In genomic region chr20:2696646-2697045, GRCh38 we compare ENCODE assay signal across 20 cellular contexts.
"Had no signal": no experiment of that assay in that cellular context is flagged by ENCODE, and none has a peak within 500 bp of the region (broad histone marks: within the 10 kb centered on the region; RNA-seq: fewer than 3 reads in every experiment).

No MANE protein-coding gene starts in this region.

- H3K36me3 Mint-ChIP-seq: naive thymus-derived CD8-positive, alpha-beta T cell had no signal

- H3K9me3 Mint-ChIP-seq: activated naive CD8-positive, alpha-beta T cell treated with anti-CD3 and anti-CD28 coated beads for 36 hours; effector memory CD8-positive, alpha-beta T cell; immature natural killer cell; naive thymus-derived CD8-positive, alpha-beta T cell; stimulated activated naive CD8-positive, alpha-beta T cell treated with anti-CD3 and anti-CD28 coated beads, Interleukin-15, amount 100 ng/mL, for 72 hours; T-helper 2 cell treated with Interferon-gamma antibody and Interleukin-4, amounts not matched to agents 5 μg/mL and 100 μg/mL, for 36 hours; WTC11 had no signal

- ATAC-seq: activated CD8-positive, alpha-beta T cell treated with anti-CD3 and anti-CD28 coated beads for 36 hours; effector memory CD8-positive, alpha-beta T cell; naive thymus-derived CD8-positive, alpha-beta T cell; psoas muscle; right cardiac atrium; stimulated activated naive CD8-positive, alpha-beta T cell treated with anti-CD3 and anti-CD28 coated beads, Interleukin-15, amount 100 ng/mL, for 72 hours; upper lobe of right lung; WTC11 had no signal

- H3K27ac Mint-ChIP-seq: activated CD8-positive, alpha-beta T cell treated with anti-CD3 and anti-CD28 coated beads for 36 hours; activated naive CD8-positive, alpha-beta T cell treated with anti-CD3 and anti-CD28 coated beads for 36 hours; effector memory CD8-positive, alpha-beta T cell; immature natural killer cell; naive thymus-derived CD8-positive, alpha-beta T cell; T-helper 2 cell treated with Interferon-gamma antibody and Interleukin-4, amounts not matched to agents 5 μg/mL and 100 μg/mL, for 36 hours; WTC11 had no signal

- H3K4me3 Mint-ChIP-seq: activated CD8-positive, alpha-beta T cell treated with anti-CD3 and anti-CD28 coated beads for 36 hours; activated naive CD8-positive, alpha-beta T cell treated with anti-CD3 and anti-CD28 coated beads for 36 hours; effector memory CD8-positive, alpha-beta T cell; stimulated activated naive CD8-positive, alpha-beta T cell treated with anti-CD3 and anti-CD28 coated beads, Interleukin-15, amount 100 ng/mL, for 72 hours; T-helper 2 cell treated with Interferon-gamma antibody and Interleukin-4, amounts not matched to agents 5 μg/mL and 100 μg/mL, for 36 hours; WTC11 had no signal

- DNase-seq: activated CD4-positive, alpha-beta T cell treated with anti-CD3 and anti-CD28 coated beads for 4 hours; activated CD8-positive, alpha-beta T cell treated with anti-CD3 and anti-CD28 coated beads for 36 hours; activated naive CD4-positive, alpha-beta T cell; activated naive CD8-positive, alpha-beta T cell treated with anti-CD3 and anti-CD28 coated beads for 36 hours; amniotic stem cell; effector memory CD8-positive, alpha-beta T cell; esophagus squamous epithelium; immature natural killer cell; mesenchymal stem cell; naive thymus-derived CD8-positive, alpha-beta T cell; occipital lobe; psoas muscle; right cardiac atrium; SK-N-SH; stimulated activated CD4-positive, alpha-beta T cell treated with anti-CD3 and anti-CD28 coated beads, Interleukin-15, amount 100 ng/mL, for 24 hours; stimulated activated CD4-positive, alpha-beta T cell treated with anti-CD3 and anti-CD28 coated beads, Interleukin-2, amount 100 ng/mL, for 48 hours; upper lobe of right lung had no signal
